Comparison of ENCODE assay signal across 8 cellular contexts in the genomic region with DNA sequence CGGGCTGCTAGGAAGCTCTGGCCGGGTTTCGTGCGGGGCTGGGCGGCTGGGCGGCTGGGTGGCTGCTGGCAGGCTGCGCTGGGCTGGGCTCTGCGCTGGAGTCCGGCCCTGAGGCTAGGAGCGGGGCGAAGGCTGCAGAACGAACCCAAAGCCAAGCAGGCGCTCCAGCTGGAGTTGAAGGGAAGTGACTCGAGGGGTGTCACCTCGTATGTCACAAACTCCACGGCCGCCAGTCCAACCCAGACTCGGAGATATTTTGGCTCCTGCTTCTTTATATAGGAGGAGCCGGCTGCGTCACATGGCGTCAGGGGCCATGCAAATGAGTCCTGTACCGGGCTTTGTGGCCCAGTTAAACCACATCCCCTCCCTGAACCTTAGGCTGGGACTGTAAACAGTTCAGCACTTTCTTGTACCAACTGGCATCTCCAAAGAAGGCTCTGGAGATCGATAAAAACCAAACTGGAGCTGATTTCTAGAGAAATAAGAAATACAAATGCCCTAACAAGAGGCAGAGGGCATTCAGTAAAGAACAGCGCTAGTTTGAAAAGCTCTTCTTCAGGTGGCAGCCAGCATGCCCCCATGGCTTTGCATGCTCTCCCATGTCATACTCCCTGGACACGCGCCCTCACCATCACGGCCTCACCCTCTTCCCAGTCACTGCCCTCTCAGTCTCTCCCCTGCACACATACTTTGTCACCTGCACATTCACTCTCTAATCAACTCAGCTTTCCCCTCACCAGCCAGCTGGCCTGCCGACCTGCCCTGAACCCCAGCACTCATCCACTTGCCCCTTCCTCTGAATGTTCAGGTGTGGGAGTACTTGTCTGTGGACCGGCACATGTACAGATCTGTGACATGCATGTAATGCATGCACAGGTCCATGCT. TPM values are rescaled to one million over a fixed set of nuclear protein-coding genes. Genes with fewer than 3 reads are reported as not detected.
DNase-seq lines count a peak whose midpoint lies in the region; FAIRE-seq and TF ChIP-seq lines count a peak whose summit lies in the region.

No MANE protein-coding gene starts in this region.

- H3K4me3 Mint-ChIP-seq in H9 = peak overlapping the region; percentile 75 to 83

- H4K91ac ChIP-seq in H9 (ENCODE audit: insufficient read length, low read depth, low read length) = no peak overlapping the region

- no peak overlapping the region for H3K56ac ChIP-seq in H9 (ENCODE audit: insufficient read length, low read depth, low read length)

- H3K9ac ChIP-seq in H9 (ENCODE audit: extremely low read depth, insufficient read length, low read length) = peak overlapping the region; percentile 79
- peak overlapping the region; percentile 99 for H3K9ac ChIP-seq in MM.1S (ENCODE audit: low read length)
- H3K9ac ChIP-seq in kidney (ENCODE audit: low read length in 2 of 2) = peak overlapping the region; percentile 85 to 93

- H3F3A ChIP-seq in MM.1S (ENCODE audit: insufficient read depth, low read length) = peaks cover 11% of the 10 kb centered on the region

- peaks cover 4% of the 10 kb centered on the region for H3K27me3 Mint-ChIP-seq in H9 (ENCODE audit: low read depth)

- no peaks in the 10 kb centered on the region; the same call in 1 of the 2 replicates for H3K27me3 ChIP-seq in H9 (ENCODE audit: insufficient read depth, low read length)
- no peaks in the 10 kb centered on the region for H3K27me3 ChIP-seq in MM.1S (replicated peaks; ENCODE audit: insufficient read depth, low read length)

- H3T11ph ChIP-seq in H9 (ENCODE audit: low read length) = no peak overlapping the region

- H3K79me2 ChIP-seq in H9 (ENCODE audit: insufficient read depth, low read length) = no peaks in the 10 kb centered on the region
- H3K79me2 ChIP-seq in MM.1S (ENCODE audit: low read length) = peaks cover 11% of the 10 kb centered on the region

- H4K8ac ChIP-seq in H9 (replicated peaks; ENCODE audit: insufficient read length, low read depth, low read length) = no peak overlapping the region

- H2BK12ac ChIP-seq in H9 (ENCODE audit: insufficient read length, low read depth, low read length) = no peak overlapping the region

- no peak overlapping the region for H3K4ac ChIP-seq in H9 (ENCODE audit: low read depth, low read length)

- intact Hi-C loops in kidney (cut with DNase I) = no loop called here

- H3K9me3 Mint-ChIP-seq in H9 = peaks cover 0 to 41% of the 10 kb centered on the region in 2 experiments; a peak in 2 of 5 replicates

- peaks cover 12% of the 10 kb centered on the region; the same call in 1 of the 2 replicates for H3K4me1 ChIP-seq in H9 (ENCODE audit: insufficient read depth, low read length)
- H3K4me1 ChIP-seq in MM.1S (ENCODE audit: low read length) = peaks cover 17% of the 10 kb centered on the region
- H3K4me1 ChIP-seq in kidney (ENCODE audit: control insufficient read depth in 1 of 2, insufficient read depth in 1 of 2, low read depth in 1 of 2, low read length in 2 of 2) = peaks cover 15 to 19% of the 10 kb centered on the region in 2 donors

- no peak overlapping the region for H2BK5ac ChIP-seq in H9 (ENCODE audit: insufficient read length, low read length)

- WGBS in H9 (ENCODE audit: extremely low coverage, insufficient read length, low lambda C conversion rate) = no CpG with 5 or more reads among the region's 29 CpGs

- TF ChIP-seq CTCF in GM12875 (IDR thresholded peaks at IDR 0.05; ENCODE audit: borderline replicate concordance, insufficient read depth, low read depth, low read length) (no peak), H9 (conservative IDR thresholded peaks at IDR 0.05) (no peak), MM.1S (IDR thresholded peaks at IDR 0.05; ENCODE audit: low read length) (no peak), kidney (IDR thresholded peaks at IDR 0.05; ENCODE audit: borderline replicate concordance, extremely low read depth, insufficient read depth) (no peak)

- H3K18ac ChIP-seq in H9 (ENCODE audit: insufficient read length, low read depth, low read length) = peak overlapping the region; percentile 52

- H3K4me2 ChIP-seq in H9 (ENCODE audit: insufficient read depth, insufficient read length, low read length) (peak overlapping the region; percentile 78), MM.1S (ENCODE audit: low read depth, low read length) (peak overlapping the region; percentile 73)

- H3K9me3 ChIP-seq in H9 (ENCODE audit: control insufficient read depth, low read depth, low read length) = no peaks in the 10 kb centered on the region
- H3K9me3 ChIP-seq in MM.1S (replicated peaks; ENCODE audit: insufficient read depth, low read length) = no peaks in the 10 kb centered on the region
- no peaks in the 10 kb centered on the region for H3K9me3 ChIP-seq in kidney (ENCODE audit: control insufficient read depth in 1 of 2, low read length in 2 of 2)

- H3K23me2 ChIP-seq in H9 (ENCODE audit: insufficient read length, low read depth, low read length, poor library complexity, severe bottlenecking) = peaks cover 6% of the 10 kb centered on the region

- peak; percentile 75 for FAIRE-seq in kidney (lab: Jason Lieb, UNC)

- H2BK20ac ChIP-seq in H9 (ENCODE audit: low read depth, low read length, poor library complexity, severe bottlenecking) = no peak overlapping the region

- H2BK120ac ChIP-seq in H9 (ENCODE audit: low read depth, low read length, poor library complexity, severe bottlenecking) = no peak overlapping the region

- peak overlapping the region in 1 of 3 experiments; percentile 26; a peak in 3 of 7 replicates for H3K27ac Mint-ChIP-seq in H9

- H3K36me3 ChIP-seq in MM.1S (replicated peaks; ENCODE audit: insufficient read depth, low read length) (0 out of 2 replicates have a peak, but pooled peaks cover 4% of the 10 kb centered on the region), kidney (ENCODE audit: control insufficient read depth in 1 of 2, insufficient read depth in 2 of 2, low read length in 2 of 2) (peaks cover 12 to 19% of the 10 kb centered on the region in 2 donors)

- no peak overlapping the region for H4K5ac ChIP-seq in H9 (ENCODE audit: insufficient read length, low read depth, low read length)

- H3K14ac ChIP-seq in H9 (ENCODE audit: insufficient read depth, low read length) = peak overlapping the region; percentile 89

- no peak overlapping the region for H2AK5ac ChIP-seq in H9 (ENCODE audit: insufficient read length, low read length)

- H3K23ac ChIP-seq in H9 (ENCODE audit: insufficient read length, low read depth, low read length) = no peak overlapping the region

- H4K20me1 ChIP-seq in H9 (ENCODE audit: control insufficient read depth, insufficient read depth, insufficient read length) (no peaks in the 10 kb centered on the region), MM.1S (ENCODE audit: insufficient read depth, low read length) (no peaks in the 10 kb centered on the region)

- no peak overlapping the region for H3K27ac ChIP-seq in H9 (ENCODE audit: insufficient read length, low read depth, low read length)
- peak overlapping the region; percentile 95 for H3K27ac ChIP-seq in MM.1S (ENCODE audit: low read length)
- peak overlapping the region; percentile 94 to 96 for H3K27ac ChIP-seq in kidney (ENCODE audit: low read depth in 2 of 2, low read length in 2 of 2)

- no peaks in the 10 kb centered on the region for H3K9me2 ChIP-seq in MM.1S (replicated peaks; ENCODE audit: insufficient read depth, low read length)

- no peak overlapping the region for H2BK15ac ChIP-seq in H9 (ENCODE audit: low read depth, low read length)

- H2AFZ ChIP-seq in H9 (ENCODE audit: low read length) (no peak overlapping the region), MM.1S (ENCODE audit: low read length) (no peak overlapping the region)

- H3K4me3 ChIP-seq in GM12875 (ENCODE audit: low read depth, low read length) (peak overlapping the region; percentile 75), MM.1S (ENCODE audit: low read length) (peak overlapping the region; percentile 81), kidney (ENCODE audit: low read length in 2 of 2) (peak overlapping the region; percentile 74 to 89)

- H3K79me1 ChIP-seq in H9 (ENCODE audit: insufficient read depth, low read depth, low read length, poor library complexity, severe bottlenecking) = no peaks in the 10 kb centered on the region

- DNase-seq in H9 (peak; percentile 80), MM.1S (peak; percentile 94), kidney (peak; percentile 96), NCI-H2029 (lab: John Stamatoyannopoulos, UW) (no peak)
- DNase-seq in activated CD4-positive, CD25-positive, alpha-beta regulatory T cell treated with anti-CD3 and anti-CD28 coated beads, Interleukin-2, amount 50 U/mL, for 16 hours (ENCODE audit: low read depth, low spot score) = peak; percentile 77
- DNase-seq in central memory CD4-positive, alpha-beta T cell = peak; percentile 95
- DNase-seq in stimulated activated CD4-positive, alpha-beta T cell treated with anti-CD3 and anti-CD28 coated beads, Interleukin-15, amount 100 ng/mL, for 24 hours = peak; percentile 83

- peaks cover 16 to 28% of the 10 kb centered on the region in 2 experiments for H3K4me1 Mint-ChIP-seq in H9

- peaks cover 0 to 16% (median 10%) of the 10 kb centered on the region in 3 experiments; a peak in 5 of 7 replicates for H3K36me3 Mint-ChIP-seq in H9 (ENCODE audit: insufficient read depth in 1 of 3, low read depth in 3 of 3)

RNA-seq across cellular contexts. Expression of gene TSC22D3, which starts 58.5 kb away (rescaled TPM):
- total RNA-seq in H9 (2021) = 10.5 and 11.5 TPM in 2 replicates
- 320 TPM for total RNA-seq in kidney
- polyA plus RNA-seq in kidney (ENCODE audit: insufficient read depth, low read depth, low replicate concordance) = 160 TPM

Comparison
In these comparisons a context has a peak if more than half of its experiments do, and no peak if none do; other contexts are left out.
1. RNA of gene TSC22D3, which starts 58.5 kb away (total RNA-seq): 320 TPM in kidney (single experiment); 10.5 to 11.5 TPM in H9; every median in the first group is over 10 times any median in the second.
2. Peak in every context shown above with its lines, with median percentiles within 50 percentile points of each other: H3K4me3 ChIP-seq and H3K9ac ChIP-seq.